Comparison of ENCODE assay signal across 22 cellular contexts in the genomic region with DNA sequence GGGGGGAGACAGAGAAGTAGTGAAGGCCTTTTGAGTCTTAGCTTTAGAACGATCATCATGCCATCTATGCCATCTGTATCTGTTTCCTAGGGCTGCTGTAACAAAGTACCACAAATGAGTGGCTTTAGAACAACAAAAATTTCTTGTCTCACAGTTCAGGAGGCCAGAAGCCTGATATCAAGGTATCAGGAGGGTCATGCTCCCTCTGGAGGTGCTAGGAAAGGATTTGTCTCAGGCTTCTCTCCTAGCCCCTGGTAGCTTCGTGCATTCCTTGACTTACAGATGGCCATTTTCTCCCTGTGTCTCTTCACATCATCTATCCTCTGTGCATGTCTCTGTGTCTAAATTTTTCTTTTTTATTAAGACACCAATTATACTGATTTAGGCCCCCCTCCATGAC.
"Had no signal": no experiment of that assay in that cellular context is flagged by ENCODE, and none has a peak within 500 bp of the region (broad histone marks: within the 10 kb centered on the region; RNA-seq: fewer than 3 reads in every experiment).

No MANE protein-coding gene starts in this region.

- H3K27me3 Mint-ChIP-seq: dendritic cell treated with granulocyte-macrophage colony-stimulating factor and Interleukin-4, amounts not matched to agents 40 ng/mL and 50 ng/mL, for 4 days had no signal

- H3K4me3 Mint-ChIP-seq: dendritic cell treated with granulocyte-macrophage colony-stimulating factor and Interleukin-4, amounts not matched to agents 40 ng/mL and 50 ng/mL, for 4 days; effector memory CD8-positive, alpha-beta T cell; immature natural killer cell had no signal

- H2AFZ ChIP-seq: hepatocyte had no signal

- H3K27ac Mint-ChIP-seq: dendritic cell treated with granulocyte-macrophage colony-stimulating factor and Interleukin-4, amounts not matched to agents 40 ng/mL and 50 ng/mL, for 4 days had no signal

- ATAC-seq: effector memory CD8-positive, alpha-beta T cell; foreskin keratinocyte; gastroesophageal sphincter; heart left ventricle; left cardiac atrium; left lung; left ventricle myocardium superior; lower lobe of right lung; naive thymus-derived CD4-positive, alpha-beta T cell had no signal

- H3K9me3 Mint-ChIP-seq: dendritic cell treated with granulocyte-macrophage colony-stimulating factor and Interleukin-4, amounts not matched to agents 40 ng/mL and 50 ng/mL, for 4 days; effector memory CD8-positive, alpha-beta T cell; immature natural killer cell; naive thymus-derived CD4-positive, alpha-beta T cell had no signal

- H3K4me3 ChIP-seq: colonic mucosa, esophagus muscularis mucosa, gastroesophageal sphincter, heart left ventricle, hepatocyte, left lung, lower lobe of right lung had no signal

- H3K36me3 ChIP-seq: colonic mucosa had no signal

- H3K9me3 ChIP-seq: colonic mucosa, esophagus muscularis mucosa, gastroesophageal sphincter, heart left ventricle, left lung, lower lobe of right lung had no signal

- H3K4me1 ChIP-seq: colonic mucosa, gastroesophageal sphincter had no signal

- FAIRE-seq: endothelial cell of umbilical vein, frontal cortex, keratinocyte had no signal

- H3K27me3 ChIP-seq: colonic mucosa, foreskin keratinocyte, gastroesophageal sphincter, heart left ventricle, hepatocyte, left lung had no signal

- DNase-seq: colonic mucosa; cortex of kidney; effector CD8-positive, alpha-beta T cell; effector memory CD8-positive, alpha-beta T cell; foreskin keratinocyte; heart left ventricle; hypothalamus; immature natural killer cell; left cardiac atrium; left lung; left ventricle myocardium superior; lower lobe of right lung; mesenchymal stem cell; midbrain; naive thymus-derived CD4-positive, alpha-beta T cell had no signal

- H3K27ac ChIP-seq: colonic mucosa, esophagus muscularis mucosa, foreskin keratinocyte, gastroesophageal sphincter, heart left ventricle, hepatocyte, left lung, lower lobe of right lung had no signal

- H3K4me2 ChIP-seq: hepatocyte had no signal

- H3K79me2 ChIP-seq: hepatocyte had no signal
